In genomic region chr3:32106132-32106928, GRCh38 we compare ENCODE assay signal across 8 cellular contexts. TPM values are rescaled to one million over a fixed set of nuclear protein-coding genes. Genes with fewer than 3 reads are reported as not detected.
DNase-seq lines count a peak whose midpoint lies in the region; TF ChIP-seq lines count a peak whose summit lies in the region.

Gene GPD1L, plus strand, starts transcription at chr3:32106620. Its CDS starts 92 bp downstream, at chr3:32106712.

- CTCF ChIA-PET in CD8-positive, alpha-beta memory T cell (lab: Charles Lee): no interaction called here
- CTCF ChIA-PET in activated CD8-positive, alpha-beta memory T cell treated with anti-CD3 and anti-CD28 coated beads for 36 hours (lab: Charles Lee): interaction anchor here (1.3 kb wide), 1 partner anchor 20 kb away, joined by 5 read pairs; no protein-coding TSS in a partner anchor

- H3K36me3 ChIP-seq in CD8-positive, alpha-beta memory T cell (ENCODE audit: insufficient read depth, low read length): no peaks in the 10 kb centered on the region

- POLR2A ChIA-PET in CD8-positive, alpha-beta memory T cell (lab: Charles Lee): interaction anchor here (1.7 kb wide), 1 partner anchor 9 kb away, joined by 6 read pairs; no protein-coding TSS in a partner anchor
- POLR2A ChIA-PET in activated CD8-positive, alpha-beta memory T cell treated with anti-CD3 and anti-CD28 coated beads for 36 hours (lab: Charles Lee): interaction anchor here (1.3 kb wide), 2 partner anchors 8 to 574 kb away, joined by 4 to 7 read pairs; no protein-coding TSS in a partner anchor

- peak within 1 kb of the TSS; percentile 76 for H3K4me3 ChIP-seq in CD8-positive, alpha-beta memory T cell (ENCODE audit: low read length)

- H3K27ac ChIP-seq in CD8-positive, alpha-beta memory T cell (ENCODE audit: low read depth, low read length): peak within 1 kb of the TSS; percentile 51

- H3K9me3 Mint-ChIP-seq in CD8-positive, alpha-beta memory T cell: peaks cover 6 to 10% (median 8%) of the 10 kb centered on the region in 5 donors

- H3K27ac Mint-ChIP-seq in CD8-positive, alpha-beta memory T cell: peak within 1 kb of the TSS; percentile 76 to 96 (median 90)

- peaks cover 3 to 16% (median 6%) of the 10 kb centered on the region in 3 donors for H3K36me3 Mint-ChIP-seq in CD8-positive, alpha-beta memory T cell

- DNase-seq in CD8-positive, alpha-beta memory T cell: peak; percentile 83 to 93 (median 89)
- peak; percentile 97 for DNase-seq in GM20000 (ENCODE audit: low spot score)
- peak; percentile 69 for DNase-seq in HS-5 (ENCODE audit: low read depth)
- peak; percentile 91 to 97 for DNase-seq in NOMO-1 (lab: John Stamatoyannopoulos, UW; ENCODE audit: unreplicated experiment in 2 of 2)
- DNase-seq in effector CD8-positive, alpha-beta T cell (lab: John Stamatoyannopoulos, UW): peak; percentile 76
- DNase-seq in medulla oblongata (ENCODE audit: extremely low spot score): peak; percentile 98
- peak; percentile 85 to 90 (median 87) for DNase-seq in stimulated activated CD4-positive, alpha-beta T cell treated with anti-CD3 and anti-CD28 coated beads, TNF-alpha, amount 100 ng/mL, for 48 hours (ENCODE audit: low read depth in 3 of 3)

- H3K4me3 Mint-ChIP-seq in CD8-positive, alpha-beta memory T cell: peak within 1 kb of the TSS; percentile 93 to 97 (median 96)

- H3K27me3 ChIP-seq in CD8-positive, alpha-beta memory T cell (ENCODE audit: insufficient read depth, low read length, poor library complexity, severe bottlenecking): no peaks in the 10 kb centered on the region

- no peaks in the 10 kb centered on the region for H3K27me3 Mint-ChIP-seq in CD8-positive, alpha-beta memory T cell

- no peak for TF ChIP-seq CTCF in GM20000 (IDR thresholded peaks at IDR 0.05; ENCODE audit: extremely low read depth, missing control alignments)

- peaks cover 28 to 43% (median 43%) of the 10 kb centered on the region in 3 donors for H3K4me1 Mint-ChIP-seq in CD8-positive, alpha-beta memory T cell

- peaks cover 17% of the 10 kb centered on the region for H3K4me1 ChIP-seq in CD8-positive, alpha-beta memory T cell (ENCODE audit: insufficient read depth, low read length)

- peaks cover 5% of the 10 kb centered on the region for H3K9me3 ChIP-seq in CD8-positive, alpha-beta memory T cell (ENCODE audit: low read length)

RNA-seq across cellular contexts. Expression of gene GPD1L, which starts in this region (rescaled TPM):
- total RNA-seq in CD8-positive, alpha-beta memory T cell: 10 to 100 TPM; 13.9 to 16.1 TPM
- polyA plus RNA-seq in CD8-positive, alpha-beta memory T cell: 20.9 TPM
- 10 to 100 TPM; 13.7 to 15.4 TPM for total RNA-seq in activated CD8-positive, alpha-beta memory T cell treated with anti-CD3 and anti-CD28 coated beads for 36 hours

Comparison
In these comparisons a context has a peak if more than half of its experiments do, and no peak if none do; other contexts are left out.
1. Peak in every context shown above with its lines: DNase-seq, H3K4me3 ChIP-seq and H3K27ac ChIP-seq.